17 cellular contexts compared by ENCODE assay signal in the genomic region with DNA sequence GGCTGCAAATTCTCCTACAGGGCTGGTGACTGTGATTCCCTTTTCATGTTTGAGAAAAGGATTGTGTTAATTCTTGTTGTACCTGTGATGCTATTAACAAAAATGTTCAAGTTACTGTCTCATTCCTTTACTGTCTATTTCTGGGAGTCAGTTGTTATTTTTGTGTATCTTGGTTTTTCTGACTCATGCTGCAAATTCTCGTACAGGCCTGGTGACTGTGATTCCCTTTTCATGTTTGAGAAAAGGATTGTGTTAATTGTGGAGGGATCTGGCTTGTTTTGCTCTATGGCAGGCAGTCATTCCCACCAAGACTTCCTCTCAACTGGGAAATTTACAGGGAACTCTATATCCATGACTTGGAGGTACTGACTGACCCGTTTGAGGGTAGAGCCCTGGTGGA.
DNase-seq lines count a peak whose midpoint lies in the region; ATAC-seq, FAIRE-seq and TF ChIP-seq lines count a peak whose summit lies in the region.
"Had no signal": no experiment of that assay in that cellular context is flagged by ENCODE, and none has a peak within 500 bp of the region (broad histone marks: within the 10 kb centered on the region; RNA-seq: fewer than 3 reads in every experiment).

No MANE protein-coding gene starts in this region.

- DNase-seq in AG04449 (ENCODE audit: low read depth, low spot score) = peak; percentile 50
- peak; percentile 5 for DNase-seq in HK-2 (ENCODE audit: unreplicated experiment)
- peak; percentile 50 for DNase-seq in brain microvascular endothelial cell
- DNase-seq in keratinocyte (ENCODE audit: low read depth, low spot score) = no peak
- no peak for DNase-seq in GM13976 (ENCODE audit: low spot score)
- no peak for DNase-seq in aorta
- no peak for DNase-seq in activated CD4-positive, alpha-beta T cell treated with anti-CD3 and anti-CD28 coated beads for 36 hours
- DNase-seq: activated CD4-positive, alpha-beta memory T cell treated with anti-CD3 and anti-CD28 coated beads, Interleukin-2, amount 10 ng/mL, durations not matched to agents 7 days and 5 days; NCI-H187; NCI-H526 treated with DMSO at 0.1 percent for 48 hours; nucleus accumbens; SHP77 had no signal

- H3K79me2 ChIP-seq in keratinocyte (ENCODE audit: control insufficient read depth, insufficient read depth, low read length) = no peaks in the 10 kb centered on the region

- H3K4me1 Mint-ChIP-seq in activated CD4-positive, alpha-beta T cell treated with anti-CD3 and anti-CD28 coated beads for 36 hours = no peaks in the 10 kb centered on the region
- H3K4me1 Mint-ChIP-seq: activated CD4-positive, alpha-beta memory T cell treated with anti-CD3 and anti-CD28 coated beads, Interleukin-2, amount 10 ng/mL, durations not matched to agents 7 days and 5 days had no signal

- H3K27me3 Mint-ChIP-seq in activated CD4-positive, alpha-beta T cell treated with anti-CD3 and anti-CD28 coated beads for 36 hours = no peaks in the 10 kb centered on the region
- H3K27me3 Mint-ChIP-seq: activated CD4-positive, alpha-beta memory T cell treated with anti-CD3 and anti-CD28 coated beads, Interleukin-2, amount 10 ng/mL, durations not matched to agents 7 days and 5 days had no signal

- CTCF ChIA-PET in AG04449 (lab: Yijun Ruan, JAX) = no interaction called here
- CTCF ChIA-PET in activated CD4-positive, alpha-beta T cell treated with anti-CD3 and anti-CD28 coated beads for 36 hours (lab: Charles Lee) = no interaction called here

- H4K20me1 ChIP-seq in keratinocyte (ENCODE audit: control insufficient read depth, extremely low read depth, insufficient read depth, low read length) = no peaks in the 10 kb centered on the region

- peak; percentile 91 for FAIRE-seq in keratinocyte (lab: Jason Lieb, UNC)
- FAIRE-seq: A549, endometrium, GM12891 had no signal

- H3K9ac ChIP-seq in keratinocyte (ENCODE audit: control insufficient read depth, extremely low read depth, insufficient read depth, low read length) = no peak overlapping the region

- peak overlapping the region; percentile 27 for H3K4me2 ChIP-seq in keratinocyte (ENCODE audit: control insufficient read depth, extremely low read depth, insufficient read depth, low read depth, low read length)
- H3K4me2 ChIP-seq: A549 had no signal

- ATAC-seq in aorta (ENCODE audit: low FRiP score) = no peak
- no peak for ATAC-seq in activated CD4-positive, alpha-beta T cell treated with anti-CD3 and anti-CD28 coated beads for 36 hours
- no peak for ATAC-seq in HG03520 (IDR thresholded peaks at IDR 0.05; ENCODE audit: unreplicated experiment)
- ATAC-seq: A549 had no signal

- H3K9me3 Mint-ChIP-seq in activated CD4-positive, alpha-beta T cell treated with anti-CD3 and anti-CD28 coated beads for 36 hours (ENCODE audit: low read depth) = no peaks in the 10 kb centered on the region

- intact Hi-C loops in aorta (cut with DNase I) = no loop called here
- intact Hi-C loops in activated CD4-positive, alpha-beta T cell treated with anti-CD3 and anti-CD28 coated beads for 36 hours (cut with DNase I, micrococcal nuclease) = no loop called here

- TF ChIP-seq CTCF in AG04449 (IDR thresholded peaks at IDR 0.05; ENCODE audit: insufficient read depth, low read length, missing control alignments) (no peak), brain microvascular endothelial cell (IDR thresholded peaks at IDR 0.05; ENCODE audit: low read depth, low read length, missing control alignments) (no peak), keratinocyte (optimal IDR thresholded peaks at IDR 0.05 in 1 of 3, IDR thresholded peaks at IDR 0.05 in 1 of 3, conservative IDR thresholded peaks at IDR 0.05 in 1 of 3; ENCODE audit: extremely low read depth in 1 of 3, insufficient read depth in 2 of 3, low read length in 3 of 3) (no peak), GM13976 (IDR thresholded peaks at IDR 0.05; ENCODE audit: borderline replicate concordance, control extremely low read depth, extremely low read depth, insufficient read depth, missing control alignments) (no peak)

- POLR2A ChIA-PET in AG04449 (lab: Yijun Ruan, JAX) = no interaction called here
- POLR2A ChIA-PET in activated CD4-positive, alpha-beta T cell treated with anti-CD3 and anti-CD28 coated beads for 36 hours (lab: Charles Lee) = no interaction called here

- no peaks in the 10 kb centered on the region for H3K36me3 ChIP-seq in brain microvascular endothelial cell (replicated peaks)
- H3K36me3 ChIP-seq in keratinocyte (ENCODE audit: control insufficient read depth in 2 of 2, extremely low read depth in 1 of 2, insufficient read depth in 2 of 2, low read length in 2 of 2) = no peaks in the 10 kb centered on the region
- no peaks in the 10 kb centered on the region for H3K36me3 ChIP-seq in aorta (ENCODE audit: control insufficient read depth in 1 of 2, insufficient read depth in 2 of 2, low read length in 1 of 2)
- H3K36me3 ChIP-seq: cardiac muscle cell had no signal

- in situ Hi-C loops in brain microvascular endothelial cell (cut with HindIII; ENCODE audit: low pct_ligation_motif_present, low sequenced_read_pairs) (no loop called here), GM13976 (cut with MboI; ENCODE audit: low sequenced_read_pairs, unreplicated experiment) (no loop called here)

- no peaks in the 10 kb centered on the region for H3K9me1 ChIP-seq in keratinocyte (ENCODE audit: control insufficient read depth, extremely low read depth, insufficient read depth, low read length)

- H3K9me3 ChIP-seq in keratinocyte (ENCODE audit: control insufficient read depth, low read depth, low read length) = no peaks in the 10 kb centered on the region
- no peaks in the 10 kb centered on the region for H3K9me3 ChIP-seq in aorta (ENCODE audit: control insufficient read depth, low read length)
- H3K9me3 ChIP-seq: A549 had no signal

- H2AFZ ChIP-seq in keratinocyte (ENCODE audit: control insufficient read depth, low read length) = peak overlapping the region; percentile 77

- no peak overlapping the region for H3K27ac Mint-ChIP-seq in activated CD4-positive, alpha-beta T cell treated with anti-CD3 and anti-CD28 coated beads for 36 hours
- H3K27ac Mint-ChIP-seq: activated CD4-positive, alpha-beta memory T cell treated with anti-CD3 and anti-CD28 coated beads, Interleukin-2, amount 10 ng/mL, durations not matched to agents 7 days and 5 days had no signal

- H3K4me3 ChIP-seq in AG04449 (ENCODE audit: low read depth, low read length) = no peak overlapping the region
- H3K4me3 ChIP-seq in brain microvascular endothelial cell (ENCODE audit: low read depth, low read length) = no peak overlapping the region
- H3K4me3 ChIP-seq in keratinocyte (ENCODE audit: control insufficient read depth in 2 of 3, extremely low read depth in 1 of 3, insufficient read depth in 2 of 3, low read depth in 1 of 3, low read length in 3 of 3) = no peak overlapping the region
- H3K4me3 ChIP-seq in aorta (ENCODE audit: low read length in 2 of 2) = no peak overlapping the region
- H3K4me3 ChIP-seq: A549, cardiac muscle cell had no signal

- H3K4me1 ChIP-seq in keratinocyte (ENCODE audit: control insufficient read depth, extremely low read depth, insufficient read depth, low read length) (peaks cover 13% of the 10 kb centered on the region), aorta (ENCODE audit: control insufficient read depth in 1 of 2, insufficient read depth in 2 of 2, low read length in 2 of 2) (peaks cover 0 to 2% of the 10 kb centered on the region in 2 donors)
- H3K4me1 ChIP-seq: A549 had no signal

- H3K4me3 Mint-ChIP-seq in activated CD4-positive, alpha-beta T cell treated with anti-CD3 and anti-CD28 coated beads for 36 hours = no peak overlapping the region
- H3K4me3 Mint-ChIP-seq: activated CD4-positive, alpha-beta memory T cell treated with anti-CD3 and anti-CD28 coated beads, Interleukin-2, amount 10 ng/mL, durations not matched to agents 7 days and 5 days had no signal

- H3K36me3 Mint-ChIP-seq in activated CD4-positive, alpha-beta T cell treated with anti-CD3 and anti-CD28 coated beads for 36 hours (ENCODE audit: low read depth) = no peaks in the 10 kb centered on the region

- H3K27ac ChIP-seq in brain microvascular endothelial cell (peak overlapping the region; percentile 39), keratinocyte (ENCODE audit: control insufficient read depth, insufficient read depth, low read length) (peak overlapping the region; percentile 58), aorta (ENCODE audit: low read depth in 1 of 2, low read length in 2 of 2) (no peak overlapping the region)
- H3K27ac ChIP-seq: A549, cardiac muscle cell had no signal

- 21 to 35% methylated on average over 2 of the region's 2 CpGs for WGBS in aorta, 2 donors

- no peaks in the 10 kb centered on the region for H3K27me3 ChIP-seq in brain microvascular endothelial cell (replicated peaks)
- no peaks in the 10 kb centered on the region for H3K27me3 ChIP-seq in keratinocyte (ENCODE audit: control insufficient read depth, extremely low read depth, insufficient read depth, low read length)
- H3K27me3 ChIP-seq in aorta (ENCODE audit: control insufficient read depth in 1 of 2, insufficient read depth in 2 of 2, low read length in 1 of 2) = no peaks in the 10 kb centered on the region
- H3K27me3 ChIP-seq: cardiac muscle cell had no signal

- dilution Hi-C loops in keratinocyte (cut with MboI; ENCODE audit: extremely low pct_ligation_motif_present, low sequenced_read_pairs) = no loop called here

Comparison
In these comparisons a context has a peak if more than half of its experiments do, and no peak if none do; other contexts are left out.
1. DNase-seq: peak in AG04449 (single experiment), HK-2 (single experiment) and brain microvascular endothelial cell (single experiment); none in keratinocyte (single experiment), GM13976 (single experiment), aorta (0 of 2) and activated CD4-positive, alpha-beta T cell treated with anti-CD3 and anti-CD28 coated beads for 36 hours (single experiment).
2. H3K27ac ChIP-seq: peak in brain microvascular endothelial cell (single experiment) and keratinocyte (single experiment); none in aorta (0 of 2).